Comparison of ENCODE assay signal across 26 cellular contexts in genomic region chr15:85302271-85302670, GRCh38.
"Had no signal": no experiment of that assay in that cellular context is flagged by ENCODE, and none has a peak within 500 bp of the region (broad histone marks: within the 10 kb centered on the region; RNA-seq: fewer than 3 reads in every experiment).

No MANE protein-coding gene starts in this region.

- ATAC-seq: activated T-helper 17 cell treated with anti-CD3 and anti-CD28 coated beads, Interleukin-2, amount 50 U/mL, for 72 hours; PC-3; SK-N-SH treated with all-trans-retinoic acid at 6 μM for 48 hours; WTC11 had no signal

- H3K27me3 ChIP-seq: SJSA1 had no signal

- FAIRE-seq: bronchial epithelial cell, RCC 7860 had no signal

- H3K4me1 ChIP-seq: SJSA1 had no signal

- H3K4me3 ChIP-seq: SJSA1 had no signal

- DNase-seq: activated CD4-positive, alpha-beta T cell treated with anti-CD3 and anti-CD28 coated beads for 1 hour; activated CD4-positive, alpha-beta T cell treated with anti-CD3 and anti-CD28 coated beads, Interleukin-2, amount 10 ng/mL, durations not matched to agents 24 days and 14 days; activated CD4-positive, alpha-beta T cell treated with anti-CD3 and anti-CD28 coated beads, Interleukin-2, amount 50 U/mL, for 48 hours; activated gamma-delta T cell; activated naive CD4-positive, alpha-beta T cell treated with anti-CD3 and anti-CD28 coated beads for 36 hours; activated naive CD8-positive, alpha-beta T cell treated with anti-CD3 and anti-CD28 coated beads, Interleukin-2, amount 10 ng/mL, durations not matched to agents 7 days and 5 days; activated T-cell treated with anti-CD3 and anti-CD28 coated beads for 4 hours; activated T-cell treated with anti-CD3 and anti-CD28 coated beads, Interleukin-2, amount 50 U/mL, for 48 hours; aorta; central memory CD4-positive, alpha-beta T cell; NCI-H1105 treated with DMSO at 0.1 percent for 48 hours; NCI-H1436 treated with DMSO at 0.1 percent for 48 hours; NCI-H187; NCI-H2081; NCI-H446; NCI-H524 treated with DMSO at 0.1 percent for 48 hours; NCI-H774; PC-3; SHP77; SW 1271 had no signal

- H3K36me3 ChIP-seq: SJSA1 had no signal

- H3K27ac ChIP-seq: SJSA1 had no signal

- H3K9me3 ChIP-seq: SJSA1 had no signal
